Comparison of ENCODE assay signal across 24 cellular contexts in genomic region chr9:91547076-91547475, GRCh38.
DNase-seq lines count a peak whose midpoint lies in the region; ATAC-seq and TF ChIP-seq lines count a peak whose summit lies in the region.
"Had no signal": no experiment of that assay in that cellular context is flagged by ENCODE, and none has a peak within 500 bp of the region (broad histone marks: within the 10 kb centered on the region; RNA-seq: fewer than 3 reads in every experiment).

No MANE protein-coding gene starts in this region.

- TF ChIP-seq POLR2A in right lobe of liver (IDR thresholded peaks at IDR 0.05), result no peak

- H3K4me1 ChIP-seq in mammary epithelial cell (ENCODE audit: insufficient read depth, low read length) (peaks cover 10% of the 10 kb centered on the region), right lobe of liver (no peaks in the 10 kb centered on the region)
- H3K4me1 ChIP-seq: Caco-2, SJSA1 had no signal

- peaks cover 9% of the 10 kb centered on the region for H3K9me3 Mint-ChIP-seq in MCF 10A (ENCODE audit: unreplicated experiment)
- no peaks in the 10 kb centered on the region for H3K9me3 Mint-ChIP-seq in stimulated activated effector memory CD8-positive, alpha-beta T cell treated with anti-CD3 and anti-CD28 coated beads, Interleukin-12 subunit alpha, Interleukin-12 subunit beta, amount 100 ng/mL, for 72 hours
- H3K9me3 Mint-ChIP-seq: CD8-positive, alpha-beta T cell had no signal

- no peaks in the 10 kb centered on the region for H3K79me2 ChIP-seq in mammary epithelial cell (ENCODE audit: insufficient read depth, low read length)

- 91% methylated on average over 2 of the region's 2 CpGs for WGBS in mammary epithelial cell (ENCODE audit: low coverage, missing lambda C conversion rate)
- 67% methylated on average over 1 of the region's 2 CpGs for WGBS in right lobe of liver (ENCODE audit: insufficient coverage, low coverage, low lambda C conversion rate, missing lambda C conversion rate)

- DNase-seq in MCF 10A (ENCODE audit: unreplicated experiment) (no peak), mammary epithelial cell (no peak), brain microvascular endothelial cell (no peak), kidney glomerular epithelial cell (lab: John Stamatoyannopoulos, UW) (peak; percentile 37), right lobe of liver (no peak)
- no peak for DNase-seq in stimulated activated effector memory CD8-positive, alpha-beta T cell treated with anti-CD3 and anti-CD28 coated beads, Interleukin-12 subunit alpha, Interleukin-12 subunit beta, amount 100 ng/mL, for 72 hours (ENCODE audit: low spot score in 2 of 2)
- DNase-seq: Caco-2; CD8-positive, alpha-beta T cell; GF-D8; KG1; NCI-H1092; NCI-H146; NCI-H2029; NCI-H446; NCI-H524 treated with DMSO at 0.1 percent for 48 hours; NCI-H774; Right ventricle myocardium superior; RPMI8226 had no signal

- intact Hi-C loops in MCF 10A (cut with micrococcal nuclease) (no loop called here), mammary epithelial cell (cut with micrococcal nuclease) (no loop called here), right lobe of liver (cut with DNase I) (no loop called here)

- dilution Hi-C loops in mammary epithelial cell (cut with HindIII; ENCODE audit: low sequenced_read_pairs), result no loop called here

- TF ChIP-seq CTCF in MCF 10A (IDR thresholded peaks at IDR 0.05; ENCODE audit: unreplicated experiment) (no peak), mammary epithelial cell (conservative IDR thresholded peaks at IDR 0.05 in 1 of 2, IDR thresholded peaks at IDR 0.05 in 1 of 2; ENCODE audit: extremely low read depth in 1 of 2, insufficient read depth in 1 of 2, low read depth in 1 of 2, low read length in 2 of 2) (no peak), brain microvascular endothelial cell (IDR thresholded peaks at IDR 0.05; ENCODE audit: low read depth, low read length, missing control alignments) (no peak), right lobe of liver (IDR thresholded peaks at IDR 0.05) (no peak)

- H3K4me1 Mint-ChIP-seq in MCF 10A (ENCODE audit: insufficient read depth, unreplicated experiment), result peaks cover 6% of the 10 kb centered on the region
- peaks cover 10% of the 10 kb centered on the region for H3K4me1 Mint-ChIP-seq in stimulated activated effector memory CD8-positive, alpha-beta T cell treated with anti-CD3 and anti-CD28 coated beads, Interleukin-12 subunit alpha, Interleukin-12 subunit beta, amount 100 ng/mL, for 72 hours
- H3K4me1 Mint-ChIP-seq: B cell had no signal

- H3K4me3 Mint-ChIP-seq in MCF 10A (ENCODE audit: unreplicated experiment), result no peak overlapping the region
- H3K4me3 Mint-ChIP-seq in stimulated activated effector memory CD8-positive, alpha-beta T cell treated with anti-CD3 and anti-CD28 coated beads, Interleukin-12 subunit alpha, Interleukin-12 subunit beta, amount 100 ng/mL, for 72 hours, result no peak overlapping the region
- H3K4me3 Mint-ChIP-seq: B cell; CD8-positive, alpha-beta T cell had no signal

- no peaks in the 10 kb centered on the region for H3K36me3 Mint-ChIP-seq in MCF 10A (ENCODE audit: insufficient read depth, unreplicated experiment)
- no peaks in the 10 kb centered on the region for H3K36me3 Mint-ChIP-seq in stimulated activated effector memory CD8-positive, alpha-beta T cell treated with anti-CD3 and anti-CD28 coated beads, Interleukin-12 subunit alpha, Interleukin-12 subunit beta, amount 100 ng/mL, for 72 hours
- H3K36me3 Mint-ChIP-seq: CD8-positive, alpha-beta T cell had no signal

- H3K27me3 ChIP-seq in mammary epithelial cell (ENCODE audit: insufficient read depth, low read length) (no peaks in the 10 kb centered on the region), brain microvascular endothelial cell (replicated peaks) (no peaks in the 10 kb centered on the region), right lobe of liver (no peaks in the 10 kb centered on the region)
- H3K27me3 ChIP-seq: SJSA1 had no signal

- ATAC-seq in stimulated activated effector memory CD8-positive, alpha-beta T cell treated with anti-CD3 and anti-CD28 coated beads, Interleukin-12 subunit alpha, Interleukin-12 subunit beta, amount 100 ng/mL, for 72 hours, result no peak
- ATAC-seq in GM21786 (IDR thresholded peaks at IDR 0.05; ENCODE audit: unreplicated experiment), result no peak
- ATAC-seq in right lobe of liver, result no peak
- no peak for ATAC-seq in GM18868 (IDR thresholded peaks at IDR 0.05; ENCODE audit: unreplicated experiment)
- ATAC-seq: CD8-positive, alpha-beta T cell had no signal

- H3K4me2 ChIP-seq in mammary epithelial cell (ENCODE audit: insufficient read depth, low read depth, low read length), result no peak overlapping the region

- H3K27me3 Mint-ChIP-seq in MCF 10A (ENCODE audit: insufficient read depth, unreplicated experiment), result no peaks in the 10 kb centered on the region

- no peaks in the 10 kb centered on the region for H3K9me3 ChIP-seq in mammary epithelial cell (replicated peaks; ENCODE audit: insufficient read depth, low read length)
- H3K9me3 ChIP-seq in right lobe of liver, result no peaks in the 10 kb centered on the region
- H3K9me3 ChIP-seq: Caco-2, SJSA1 had no signal

- H4K20me1 ChIP-seq in mammary epithelial cell (ENCODE audit: insufficient read depth, low read length), result no peaks in the 10 kb centered on the region

- CTCF ChIA-PET in MCF 10A (lab: Yijun Ruan, JAX), result interaction anchor here (0.6 to 1.0 kb wide), 4 partner anchors 16 to 209 kb away, joined by 3 to 5 read pairs (median 3); no protein-coding TSS in a partner anchor
- CTCF ChIA-PET in mammary epithelial cell (lab: Charles Lee; ENCODE audit: low non-redundant PET), result no interaction called here

- BruUV-seq in MCF 10A (replicated peaks; lab: Mats Ljungman, UMichigan), result no TSS peak
- BruUV-seq in mammary epithelial cell (replicated peaks; lab: Mats Ljungman, UMichigan), result no TSS peak

- H3K36me3 ChIP-seq in mammary epithelial cell (ENCODE audit: insufficient read depth, low read length), result no peaks in the 10 kb centered on the region
- H3K36me3 ChIP-seq in brain microvascular endothelial cell (replicated peaks), result no peaks in the 10 kb centered on the region
- no peaks in the 10 kb centered on the region for H3K36me3 ChIP-seq in right lobe of liver
- H3K36me3 ChIP-seq: SJSA1 had no signal

- in situ Hi-C loops in mammary epithelial cell (cut with MboI; ENCODE audit: low sequenced_read_pairs in 2 of 2), result no loop called here
- in situ Hi-C loops in brain microvascular endothelial cell (cut with HindIII; ENCODE audit: low pct_ligation_motif_present, low sequenced_read_pairs), result no loop called here

- peak overlapping the region; percentile 52 for H3K27ac Mint-ChIP-seq in MCF 10A (ENCODE audit: low read depth, unreplicated experiment)
- H3K27ac Mint-ChIP-seq in stimulated activated effector memory CD8-positive, alpha-beta T cell treated with anti-CD3 and anti-CD28 coated beads, Interleukin-12 subunit alpha, Interleukin-12 subunit beta, amount 100 ng/mL, for 72 hours, result peak overlapping the region; percentile 30
- H3K27ac Mint-ChIP-seq: B cell; CD8-positive, alpha-beta T cell had no signal

- H3K27ac ChIP-seq in mammary epithelial cell (ENCODE audit: insufficient read depth, low read depth, low read length) (no peak overlapping the region), brain microvascular endothelial cell (peak overlapping the region; percentile 35), right lobe of liver (no peak overlapping the region)
- H3K27ac ChIP-seq: 22Rv1, C4-2B, SJSA1 had no signal

- no peak overlapping the region for H3K4me3 ChIP-seq in mammary epithelial cell (replicated peaks in 1 of 3; ENCODE audit: insufficient read depth in 1 of 3, low read depth in 2 of 3, low read length in 3 of 3)
- no peak overlapping the region for H3K4me3 ChIP-seq in brain microvascular endothelial cell (ENCODE audit: low read depth, low read length)
- no peak overlapping the region for H3K4me3 ChIP-seq in right lobe of liver
- H3K4me3 ChIP-seq: SJSA1 had no signal

- H2AFZ ChIP-seq in mammary epithelial cell (ENCODE audit: low read depth, low read length), result no peak overlapping the region

- no peak overlapping the region for H3K9ac ChIP-seq in mammary epithelial cell (ENCODE audit: insufficient read depth, low read length)

- POLR2A ChIA-PET in MCF 10A (lab: Yijun Ruan, JAX), result interaction anchor here (1.4 kb wide), 1 partner anchor 11 kb away, joined by 4 read pairs; no protein-coding TSS in a partner anchor
